9 cellular contexts compared by ENCODE assay signal in the genomic region with DNA sequence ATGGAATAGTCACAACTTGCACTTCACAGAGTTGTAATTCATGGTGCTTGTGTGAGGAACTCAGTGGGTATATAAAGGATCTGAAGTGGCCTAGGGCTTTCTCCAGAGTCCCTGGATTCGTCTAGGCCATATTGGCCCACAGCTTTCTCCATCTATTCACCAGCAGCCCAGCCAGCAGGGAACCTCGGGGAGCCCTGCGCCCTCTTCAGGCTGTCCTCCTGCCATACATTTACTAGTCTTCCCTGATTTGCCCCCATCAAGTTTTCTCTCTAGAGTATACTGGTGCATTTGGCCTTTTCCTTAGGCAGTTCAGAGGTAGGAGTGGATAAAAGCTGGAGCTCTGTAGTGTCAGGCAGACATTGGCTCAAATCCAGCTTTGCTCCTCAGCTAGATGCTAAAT.
A peak's percentile ranks its signal among the peaks of the same experiment; 100 is the strongest.
DNase-seq lines count a peak whose midpoint lies in the region; ATAC-seq, FAIRE-seq and TF ChIP-seq lines count a peak whose summit lies in the region.
"Had no signal": no experiment of that assay in that cellular context is flagged by ENCODE, and none has a peak within 500 bp of the region (broad histone marks: within the 10 kb centered on the region; RNA-seq: fewer than 3 reads in every experiment).

No MANE protein-coding gene starts in this region.

- no peak overlapping the region for H3K4me3 ChIP-seq in liver (ENCODE audit: low read depth in 1 of 3, low read length in 3 of 3)
- H3K4me3 ChIP-seq: cardiac muscle cell had no signal

- WGBS in liver, result 37% methylated on average over 3 of the region's 3 CpGs

- no peaks in the 10 kb centered on the region for H3K27me3 ChIP-seq in liver (ENCODE audit: control insufficient read depth in 4 of 4, insufficient read depth in 4 of 4, low read length in 3 of 4)
- H3K27me3 ChIP-seq: cardiac muscle cell had no signal

- H3K9ac ChIP-seq in liver (ENCODE audit: low read depth in 1 of 2, low read length in 2 of 2), result no peak overlapping the region

- no peaks in the 10 kb centered on the region for H3K36me3 ChIP-seq in liver (ENCODE audit: control insufficient read depth in 4 of 4, insufficient read depth in 3 of 4, low read depth in 1 of 4, low read length in 3 of 4)
- H3K36me3 ChIP-seq: cardiac muscle cell had no signal

- no peaks in the 10 kb centered on the region for H3K4me1 ChIP-seq in liver (ENCODE audit: control insufficient read depth in 4 of 4, insufficient read depth in 4 of 4, low read length in 3 of 4)

- TF ChIP-seq RAD21 in liver (IDR thresholded peaks at IDR 0.05), result peak; percentile 73 to 84

- DNase-seq in DMS53 treated with DMSO at 0.1 percent for 48 hours (lab: John Stamatoyannopoulos, UW; ENCODE audit: unreplicated experiment), result peak; percentile 1
- peak; percentile 19 for DNase-seq in H54 (ENCODE audit: insufficient read length, low spot score)
- peak; percentile 26 for DNase-seq in SK-N-DZ (ENCODE audit: low spot score)
- DNase-seq in stimulated activated CD4-positive, alpha-beta T cell treated with anti-CD3 and anti-CD28 coated beads, Interleukin-2, amount 100 ng/mL, for 48 hours, result no peak
- DNase-seq in NCI-H146 treated with DMSO at 0.1 percent for 48 hours (lab: John Stamatoyannopoulos, UW; ENCODE audit: unreplicated experiment), result no peak
- no peak for DNase-seq in NCI-H1048 (lab: John Stamatoyannopoulos, UW)

- FAIRE-seq in H54 (lab: Jason Lieb, UNC), result no peak

- no peak for ATAC-seq in HG02759 (IDR thresholded peaks at IDR 0.05; ENCODE audit: unreplicated experiment)

- no peaks in the 10 kb centered on the region for H3K9me3 ChIP-seq in liver (ENCODE audit: control insufficient read depth in 4 of 4, low read length in 3 of 4)

- TF ChIP-seq CTCF in liver (IDR thresholded peaks at IDR 0.05; ENCODE audit: low read depth, low read length, missing input control), result peak; percentile 45

- TF ChIP-seq POLR2A in H54 (IDR thresholded peaks at IDR 0.05; ENCODE audit: low read depth, low read length), result no peak

- no peak overlapping the region for H3K27ac ChIP-seq in liver (ENCODE audit: low read depth in 1 of 2, low read length in 2 of 2)
- H3K27ac ChIP-seq: cardiac muscle cell had no signal

TF ChIP-seq in liver, 16 proteins besides CTCF, POLR2A, EP300 and RAD21:
- TF ChIP-seq GABPA (IDR thresholded peaks at IDR 0.05 in 1 of 2, conservative IDR thresholded peaks at IDR 0.05 in 1 of 2) (no peak), FOXA2 (IDR thresholded peaks at IDR 0.05) (no peak), FOXA1 (IDR thresholded peaks at IDR 0.05) (no peak), JUND (IDR thresholded peaks at IDR 0.05) (no peak), SP1 (IDR thresholded peaks at IDR 0.05) (no peak), RXRA (IDR thresholded peaks at IDR 0.05) (no peak), EGR1 (IDR thresholded peaks at IDR 0.05; ENCODE audit: low read depth in 2 of 2) (no peak), TAF1 (conservative IDR thresholded peaks at IDR 0.05) (no peak)
- TF ChIP-seq, protein P1, sequence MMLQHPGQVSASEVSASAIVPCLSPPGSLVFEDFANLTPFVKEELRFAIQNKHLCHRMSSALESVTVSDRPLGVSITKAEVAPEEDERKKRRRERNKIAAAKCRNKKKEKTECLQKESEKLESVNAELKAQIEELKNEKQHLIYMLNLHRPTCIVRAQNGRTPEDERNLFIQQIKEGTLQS (IDR thresholded peaks at IDR 0.05), result no peak
- TF ChIP-seq, protein P2, sequence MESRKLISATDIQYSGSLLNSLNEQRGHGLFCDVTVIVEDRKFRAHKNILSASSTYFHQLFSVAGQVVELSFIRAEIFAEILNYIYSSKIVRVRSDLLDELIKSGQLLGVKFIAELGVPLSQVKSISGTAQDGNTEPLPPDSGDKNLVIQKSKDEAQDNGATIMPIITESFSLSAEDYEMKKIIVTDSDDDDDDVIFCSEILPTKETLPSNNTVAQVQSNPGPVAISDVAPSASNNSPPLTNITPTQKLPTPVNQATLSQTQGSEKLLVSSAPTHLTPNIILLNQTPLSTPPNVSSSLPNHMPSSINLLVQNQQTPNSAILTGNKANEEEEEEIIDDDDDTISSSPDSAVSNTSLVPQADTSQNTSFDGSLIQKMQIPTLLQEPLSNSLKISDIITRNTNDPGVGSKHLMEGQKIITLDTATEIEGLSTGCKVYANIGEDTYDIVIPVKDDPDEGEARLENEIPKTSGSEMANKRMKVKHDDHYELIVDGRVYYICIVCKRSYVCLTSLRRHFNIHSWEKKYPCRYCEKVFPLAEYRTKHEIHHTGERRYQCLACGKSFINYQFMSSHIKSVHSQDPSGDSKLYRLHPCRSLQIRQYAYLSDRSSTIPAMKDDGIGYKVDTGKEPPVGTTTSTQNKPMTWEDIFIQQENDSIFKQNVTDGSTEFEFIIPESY (IDR thresholded peaks at IDR 0.05), result no peak
- TF ChIP-seq, protein P3, sequence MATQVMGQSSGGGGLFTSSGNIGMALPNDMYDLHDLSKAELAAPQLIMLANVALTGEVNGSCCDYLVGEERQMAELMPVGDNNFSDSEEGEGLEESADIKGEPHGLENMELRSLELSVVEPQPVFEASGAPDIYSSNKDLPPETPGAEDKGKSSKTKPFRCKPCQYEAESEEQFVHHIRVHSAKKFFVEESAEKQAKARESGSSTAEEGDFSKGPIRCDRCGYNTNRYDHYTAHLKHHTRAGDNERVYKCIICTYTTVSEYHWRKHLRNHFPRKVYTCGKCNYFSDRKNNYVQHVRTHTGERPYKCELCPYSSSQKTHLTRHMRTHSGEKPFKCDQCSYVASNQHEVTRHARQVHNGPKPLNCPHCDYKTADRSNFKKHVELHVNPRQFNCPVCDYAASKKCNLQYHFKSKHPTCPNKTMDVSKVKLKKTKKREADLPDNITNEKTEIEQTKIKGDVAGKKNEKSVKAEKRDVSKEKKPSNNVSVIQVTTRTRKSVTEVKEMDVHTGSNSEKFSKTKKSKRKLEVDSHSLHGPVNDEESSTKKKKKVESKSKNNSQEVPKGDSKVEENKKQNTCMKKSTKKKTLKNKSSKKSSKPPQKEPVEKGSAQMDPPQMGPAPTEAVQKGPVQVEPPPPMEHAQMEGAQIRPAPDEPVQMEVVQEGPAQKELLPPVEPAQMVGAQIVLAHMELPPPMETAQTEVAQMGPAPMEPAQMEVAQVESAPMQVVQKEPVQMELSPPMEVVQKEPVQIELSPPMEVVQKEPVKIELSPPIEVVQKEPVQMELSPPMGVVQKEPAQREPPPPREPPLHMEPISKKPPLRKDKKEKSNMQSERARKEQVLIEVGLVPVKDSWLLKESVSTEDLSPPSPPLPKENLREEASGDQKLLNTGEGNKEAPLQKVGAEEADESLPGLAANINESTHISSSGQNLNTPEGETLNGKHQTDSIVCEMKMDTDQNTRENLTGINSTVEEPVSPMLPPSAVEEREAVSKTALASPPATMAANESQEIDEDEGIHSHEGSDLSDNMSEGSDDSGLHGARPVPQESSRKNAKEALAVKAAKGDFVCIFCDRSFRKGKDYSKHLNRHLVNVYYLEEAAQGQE (IDR thresholded peaks at IDR 0.05), result no peak

Comparison
In these comparisons a context has a peak if more than half of its experiments do, and no peak if none do; other contexts are left out.
1. DNase-seq: peak in DMS53 treated with DMSO at 0.1 percent for 48 hours (single experiment), H54 (single experiment) and SK-N-DZ (single experiment); none in stimulated activated CD4-positive, alpha-beta T cell treated with anti-CD3 and anti-CD28 coated beads, Interleukin-2, amount 100 ng/mL, for 48 hours (0 of 2), NCI-H146 treated with DMSO at 0.1 percent for 48 hours (single experiment) and NCI-H1048 (single experiment).